In genomic region chr2:151287513-151288250, GRCh38 we compare ENCODE assay signal across 10 cellular contexts. TPM values are rescaled to one million over a fixed set of nuclear protein-coding genes. Genes with fewer than 3 reads are reported as not detected.
DNase-seq lines count a peak whose midpoint lies in the region; ATAC-seq and TF ChIP-seq lines count a peak whose summit lies in the region.
"Had no signal": no experiment of that assay in that cellular context is flagged by ENCODE, and none has a peak within 500 bp of the region (broad histone marks: within the 10 kb centered on the region; RNA-seq: fewer than 3 reads in every experiment).

No MANE protein-coding gene starts in this region.

- H3K36me3 Mint-ChIP-seq in stimulated activated naive CD8-positive, alpha-beta T cell treated with anti-CD3 and anti-CD28 coated beads, Interleukin-15, Interleukin-2, amounts not matched to agents 100 ng/mL and 50 ng/mL, for 24 hours (ENCODE audit: low read depth), result peaks cover 27% of the 10 kb centered on the region
- H3K36me3 Mint-ChIP-seq in dendritic cell treated with granulocyte-macrophage colony-stimulating factor and Interleukin-4, amounts not matched to agents 40 ng/mL and 50 ng/mL, for 4 days (ENCODE audit: low read depth), result peaks cover 27% of the 10 kb centered on the region

- H3K4me1 ChIP-seq in OCI-LY1 (ENCODE audit: insufficient read depth, low read length, severe bottlenecking), result peaks cover 27% of the 10 kb centered on the region
- peaks cover 4% of the 10 kb centered on the region for H3K4me1 ChIP-seq in upper lobe of right lung

- H3K9me3 ChIP-seq in OCI-LY1 (ENCODE audit: low read length) (no peaks in the 10 kb centered on the region), upper lobe of right lung (no peaks in the 10 kb centered on the region)
- H3K9me3 ChIP-seq: thyroid gland had no signal

- H2AFZ ChIP-seq in OCI-LY1 (ENCODE audit: low read length), result no peak overlapping the region

- intact Hi-C loops in dendritic cell treated with granulocyte-macrophage colony-stimulating factor and Interleukin-4, amounts not matched to agents 40 ng/mL and 50 ng/mL, for 4 days (cut with micrococcal nuclease), result loop anchor here (1.0 to 5.0 kb wide), 3 partner anchors 27 to 123 kb away; partner anchors contain the start of genes RBM43 and TNFAIP6
- intact Hi-C loops in upper lobe of right lung (cut with DNase I), result no loop called here

- H3K27me3 ChIP-seq in OCI-LY1 (ENCODE audit: insufficient read depth, low read length), result no peaks in the 10 kb centered on the region
- H3K27me3 ChIP-seq in upper lobe of right lung, result no peaks in the 10 kb centered on the region
- H3K27me3 ChIP-seq: thyroid gland had no signal

- H3K27ac Mint-ChIP-seq in stimulated activated naive CD8-positive, alpha-beta T cell treated with anti-CD3 and anti-CD28 coated beads, Interleukin-15, Interleukin-2, amounts not matched to agents 100 ng/mL and 50 ng/mL, for 24 hours, result peak overlapping the region; percentile 97
- peak overlapping the region; percentile 96 for H3K27ac Mint-ChIP-seq in dendritic cell treated with granulocyte-macrophage colony-stimulating factor and Interleukin-4, amounts not matched to agents 40 ng/mL and 50 ng/mL, for 4 days

- H3K36me3 ChIP-seq in OCI-LY1 (ENCODE audit: insufficient read depth, low read length) (no peaks in the 10 kb centered on the region), upper lobe of right lung (peaks cover under 1% of the 10 kb centered on the region)
- H3K36me3 ChIP-seq: thyroid gland had no signal

- no peaks in the 10 kb centered on the region for H3K27me3 Mint-ChIP-seq in stimulated activated naive CD8-positive, alpha-beta T cell treated with anti-CD3 and anti-CD28 coated beads, Interleukin-15, Interleukin-2, amounts not matched to agents 100 ng/mL and 50 ng/mL, for 24 hours
- H3K27me3 Mint-ChIP-seq in dendritic cell treated with granulocyte-macrophage colony-stimulating factor and Interleukin-4, amounts not matched to agents 40 ng/mL and 50 ng/mL, for 4 days, result no peaks in the 10 kb centered on the region

- H3K4me3 ChIP-seq in OCI-LY1 (ENCODE audit: low read depth, low read length, poor library complexity, severe bottlenecking), result peak overlapping the region; percentile 72
- H3K4me3 ChIP-seq in upper lobe of right lung, result peak overlapping the region; percentile 68

- H3K4me1 Mint-ChIP-seq in stimulated activated naive CD8-positive, alpha-beta T cell treated with anti-CD3 and anti-CD28 coated beads, Interleukin-15, Interleukin-2, amounts not matched to agents 100 ng/mL and 50 ng/mL, for 24 hours (ENCODE audit: low read depth), result peaks cover 55% of the 10 kb centered on the region
- H3K4me1 Mint-ChIP-seq in dendritic cell treated with granulocyte-macrophage colony-stimulating factor and Interleukin-4, amounts not matched to agents 40 ng/mL and 50 ng/mL, for 4 days (ENCODE audit: low read depth), result peaks cover 38% of the 10 kb centered on the region

- H4K20me1 ChIP-seq in OCI-LY1 (ENCODE audit: insufficient read depth, low read length), result no peaks in the 10 kb centered on the region

- no peak for ATAC-seq in stimulated activated naive CD8-positive, alpha-beta T cell treated with anti-CD3 and anti-CD28 coated beads, Interleukin-15, Interleukin-2, amounts not matched to agents 100 U/mL and 50 U/mL, for 24 hours
- ATAC-seq in upper lobe of right lung (no peak), GM18502 (IDR thresholded peaks at IDR 0.05; ENCODE audit: poor library complexity, unreplicated experiment) (no peak), GM19467 (IDR thresholded peaks at IDR 0.05; ENCODE audit: unreplicated experiment) (no peak), GM21737 (IDR thresholded peaks at IDR 0.05; ENCODE audit: unreplicated experiment) (no peak)

- H3K9ac ChIP-seq in OCI-LY1 (ENCODE audit: low read length), result no peak overlapping the region; the same call in 1 of the 2 replicates

- DNase-seq in stimulated activated naive CD8-positive, alpha-beta T cell treated with anti-CD3 and anti-CD28 coated beads, Interleukin-15, Interleukin-2, amounts not matched to agents 100 U/mL and 50 U/mL, for 24 hours, result no peak
- no peak for DNase-seq in upper lobe of right lung
- DNase-seq: NCI-H2171 treated with DMSO at 0.1 percent for 48 hours, thyroid gland had no signal

- no peak for TF ChIP-seq CTCF in OCI-LY1 (IDR thresholded peaks at IDR 0.05; ENCODE audit: low read length)
- TF ChIP-seq CTCF in upper lobe of right lung (IDR thresholded peaks at IDR 0.05), result no peak

- H3K27ac ChIP-seq in OCI-LY1 (ENCODE audit: low read depth, low read length, poor library complexity, severe bottlenecking) (no peak overlapping the region), upper lobe of right lung (no peak overlapping the region)

- H3K4me3 Mint-ChIP-seq in stimulated activated naive CD8-positive, alpha-beta T cell treated with anti-CD3 and anti-CD28 coated beads, Interleukin-15, Interleukin-2, amounts not matched to agents 100 ng/mL and 50 ng/mL, for 24 hours, result peak overlapping the region; percentile 95
- H3K4me3 Mint-ChIP-seq in dendritic cell treated with granulocyte-macrophage colony-stimulating factor and Interleukin-4, amounts not matched to agents 40 ng/mL and 50 ng/mL, for 4 days, result peak overlapping the region; percentile 83

- no peaks in the 10 kb centered on the region for H3K9me3 Mint-ChIP-seq in stimulated activated naive CD8-positive, alpha-beta T cell treated with anti-CD3 and anti-CD28 coated beads, Interleukin-15, Interleukin-2, amounts not matched to agents 100 ng/mL and 50 ng/mL, for 24 hours
- H3K9me3 Mint-ChIP-seq in dendritic cell treated with granulocyte-macrophage colony-stimulating factor and Interleukin-4, amounts not matched to agents 40 ng/mL and 50 ng/mL, for 4 days, result no peaks in the 10 kb centered on the region

- no peaks in the 10 kb centered on the region for H3F3A ChIP-seq in OCI-LY1 (ENCODE audit: insufficient read depth, low read length)

- H3K4me2 ChIP-seq in OCI-LY1 (ENCODE audit: low read length), result peak overlapping the region; percentile 78

- H3K9me2 ChIP-seq in OCI-LY1 (ENCODE audit: low read depth, low read length), result no peaks in the 10 kb centered on the region

- H3K79me2 ChIP-seq in OCI-LY1 (ENCODE audit: insufficient read depth, low read length), result peaks cover 5% of the 10 kb centered on the region; the same call in 1 of the 2 replicates

RNA-seq across cellular contexts. Expression of gene NMI, which starts 1.8 kb away (rescaled TPM):
- total RNA-seq in upper lobe of right lung, result 24.5 TPM

RNA-seq across cellular contexts. Expression of gene RBM43, which starts 26.0 kb away (rescaled TPM):
- total RNA-seq in upper lobe of right lung, result 9.4 TPM
